17 cellular contexts compared by ENCODE assay signal in the genomic region with DNA sequence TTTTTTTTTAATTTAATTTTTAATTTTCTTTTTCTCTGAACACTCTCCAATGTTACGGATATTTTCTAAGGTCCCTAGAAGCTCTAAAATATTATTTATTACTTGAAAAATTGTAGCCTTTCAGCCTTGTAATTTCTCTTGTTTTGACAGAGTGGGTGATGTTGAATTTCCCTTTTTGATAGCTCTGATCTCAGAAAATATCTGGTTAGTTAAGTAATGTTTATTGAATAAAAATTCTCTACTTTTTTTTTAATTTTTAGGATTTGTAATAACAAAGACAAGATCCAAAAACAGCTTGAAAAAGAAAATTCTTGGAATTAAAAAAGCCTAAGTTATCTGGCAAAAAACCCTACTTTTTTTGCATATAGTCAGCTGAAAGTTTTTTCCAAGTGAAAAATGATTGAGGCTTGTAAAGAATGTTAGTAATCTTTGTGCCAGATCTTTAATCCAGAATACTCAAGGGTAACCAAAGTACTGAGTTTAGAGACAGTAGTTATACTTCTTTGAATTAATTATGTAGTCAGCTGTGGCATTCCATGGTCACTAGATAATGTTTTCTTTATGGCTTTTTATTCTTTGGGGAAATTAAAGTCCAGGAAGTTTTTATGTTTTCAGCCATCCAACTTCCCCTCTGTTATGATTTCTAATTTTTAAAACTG. TPM values are rescaled to one million over a fixed set of nuclear protein-coding genes. Genes with fewer than 3 reads are reported as not detected.
A peak's percentile ranks its signal among the peaks of the same experiment; 100 is the strongest.
DNase-seq lines count a peak whose midpoint lies in the region; ATAC-seq, FAIRE-seq and TF ChIP-seq lines count a peak whose summit lies in the region.
"Had no signal": no experiment of that assay in that cellular context is flagged by ENCODE, and none has a peak within 500 bp of the region (broad histone marks: within the 10 kb centered on the region; RNA-seq: fewer than 3 reads in every experiment).

No MANE protein-coding gene starts in this region.

- H3K4me3 Mint-ChIP-seq in astrocyte (ENCODE audit: unreplicated experiment): no peak overlapping the region
- H3K4me3 Mint-ChIP-seq: CD14-positive monocyte had no signal

- H3K27ac Mint-ChIP-seq in astrocyte (ENCODE audit: unreplicated experiment): no peak overlapping the region
- H3K27ac Mint-ChIP-seq: CD14-positive monocyte had no signal

- H3K4me1 Mint-ChIP-seq in astrocyte (ENCODE audit: low read depth, unreplicated experiment): peaks cover 20% of the 10 kb centered on the region

- peaks cover 2% of the 10 kb centered on the region for H3K36me3 Mint-ChIP-seq in astrocyte (ENCODE audit: low read depth, unreplicated experiment)
- H3K36me3 Mint-ChIP-seq: CD14-positive monocyte had no signal

- no peak overlapping the region for H2AFZ ChIP-seq in astrocyte (ENCODE audit: low read depth, low read length)
- H2AFZ ChIP-seq: hepatocyte had no signal

- H3K79me2 ChIP-seq in astrocyte (ENCODE audit: insufficient read depth, low read length): peaks cover 67% of the 10 kb centered on the region

- H3K4me1 ChIP-seq in astrocyte (ENCODE audit: insufficient read depth, low read length) (peaks cover 5% of the 10 kb centered on the region), heart right ventricle (peaks cover 0 to 40% (median 16%) of the 10 kb centered on the region in 9 donors), small intestine (ENCODE audit: control insufficient read depth in 2 of 2, insufficient read depth in 1 of 2, low read depth in 1 of 2, low read length in 1 of 2) (no peaks in the 10 kb centered on the region)

- peak in 5 of 8 donors; percentile 62 to 82 (median 76) for ATAC-seq in heart right ventricle
- ATAC-seq in sciatic nerve: peak; percentile 91
- no peak for ATAC-seq in GM21390 (IDR thresholded peaks at IDR 0.05; ENCODE audit: unreplicated experiment)

- intact Hi-C loops in heart right ventricle (cut with DNase I) (no loop called here), sciatic nerve (cut with DNase I) (no loop called here)

- FAIRE-seq in astrocyte (lab: Jason Lieb, UNC) (peak; percentile 80), small intestine (lab: Jason Lieb, UNC) (no peak)
- FAIRE-seq: GM12892 had no signal

- H3K36me3 ChIP-seq in astrocyte (ENCODE audit: insufficient read depth, low read length) (no peaks in the 10 kb centered on the region), heart right ventricle (no peaks in the 10 kb centered on the region), small intestine (ENCODE audit: control insufficient read depth in 2 of 2, insufficient read depth in 2 of 2, low read length in 2 of 2) (no peaks in the 10 kb centered on the region)

- H3K4me3 ChIP-seq in astrocyte (ENCODE audit: insufficient read depth, low read depth, low read length) (no peak overlapping the region), heart right ventricle (no peak overlapping the region), small intestine (ENCODE audit: low read depth in 1 of 2, low read length in 2 of 2) (no peak overlapping the region)
- H3K4me3 ChIP-seq: hepatocyte had no signal

- 62 to 76% methylated on average over 1 of the region's 1 CpG for WGBS in heart right ventricle, 2 donors
- WGBS in small intestine, 3 donors: 75 to 100% (median 95%) methylated on average over 1 of the region's 1 CpG

- H3K9ac ChIP-seq in astrocyte (ENCODE audit: low read length): peak overlapping the region; percentile 26

- H3K27me3 ChIP-seq in astrocyte (ENCODE audit: insufficient read depth, low read length) (no peaks in the 10 kb centered on the region), heart right ventricle (no peaks in the 10 kb centered on the region), small intestine (ENCODE audit: control insufficient read depth in 2 of 2, insufficient read depth in 2 of 2, low read length in 2 of 2) (no peaks in the 10 kb centered on the region)
- H3K27me3 ChIP-seq: hepatocyte had no signal

- TF ChIP-seq CTCF in astrocyte (IDR thresholded peaks at IDR 0.05; ENCODE audit: insufficient read depth, low read depth, low read length) (no peak), heart right ventricle (IDR thresholded peaks at IDR 0.05) (no peak)

- peaks cover 7% of the 10 kb centered on the region for H3K9me3 Mint-ChIP-seq in astrocyte (ENCODE audit: unreplicated experiment)

- H3K4me2 ChIP-seq in astrocyte (ENCODE audit: low read length): peak overlapping the region; percentile 49
- H3K4me2 ChIP-seq: hepatocyte had no signal

- H3K9me3 ChIP-seq in astrocyte (ENCODE audit: insufficient read depth, low read depth, low read length) (no peaks in the 10 kb centered on the region), heart right ventricle (peaks cover 0 to 27% (median 13%) of the 10 kb centered on the region in 11 donors), small intestine (ENCODE audit: control insufficient read depth, low read depth) (no peaks in the 10 kb centered on the region)

- in situ Hi-C loops in Caki2 (cut with HindIII; ENCODE audit: low pct_unique_long_range_greater_than_20kb, low sequenced_read_pairs): no loop called here
- in situ Hi-C loops in ACHN (cut with HindIII; ENCODE audit: low pct_ligation_motif_present, low pct_unique_long_range_greater_than_20kb, low sequenced_read_pairs): no loop called here

- peak overlapping the region; percentile 56 for H3K27ac ChIP-seq in astrocyte (ENCODE audit: low read depth, low read length)
- peak overlapping the region in 5 of 10 donors; percentile 13 to 68 (median 46) for H3K27ac ChIP-seq in heart right ventricle
- H3K27ac ChIP-seq in small intestine (ENCODE audit: low read depth in 1 of 2, low read length in 1 of 2): no peak overlapping the region
- H3K27ac ChIP-seq: hepatocyte had no signal

- peaks cover 12% of the 10 kb centered on the region for H4K20me1 ChIP-seq in astrocyte (ENCODE audit: insufficient read depth, low read length)

- DNase-seq in Caki2 (ENCODE audit: low read depth): peak; percentile 25
- peak; percentile 90 for DNase-seq in astrocyte (ENCODE audit: low read depth)
- no peak for DNase-seq in heart right ventricle
- DNase-seq in sciatic nerve (ENCODE audit: low spot score): no peak
- no peak for DNase-seq in ACHN
- no peak for DNase-seq in small intestine
- no peak for DNase-seq in stimulated activated CD4-positive, alpha-beta T cell treated with anti-CD3 and anti-CD28 coated beads, Interleukin-4, amount 100 ng/mL, for 1 hour
- DNase-seq: activated CD8-positive, alpha-beta memory T cell treated with anti-CD3 and anti-CD28 coated beads for 24 hours; activated naive CD4-positive, alpha-beta T cell; central memory CD4-positive, alpha-beta T cell; NCI-H187; NCI-H524 treated with DMSO at 0.1 percent for 48 hours; OCI-M1 had no signal

- no peaks in the 10 kb centered on the region for H3K27me3 Mint-ChIP-seq in astrocyte (ENCODE audit: low read depth, unreplicated experiment)

RNA-seq across cellular contexts. Expression of a gene that starts 26.8 kb away (rescaled TPM):
- 4.7 and 14.8 TPM in 2 replicates for total RNA-seq in Caki2 (2014; rRNA removed; shearing (Covaris generic); ENCODE audit: low replicate concordance)
- total RNA-seq in astrocyte (6.9 and 7.6 TPM in 2 replicates), heart right ventricle (1 to 10 TPM; 4.1 to 7.2 (median 5.0) TPM), sciatic nerve (20.4 TPM)
- polyA plus RNA-seq in heart right ventricle (10 to 100 TPM in 1 of 2 donors, 1 to 10 TPM in 1; 3.7 to 22.9 TPM), small intestine (10 to 100 TPM in 1 of 3 donors, 1 to 10 TPM in 2; 6.4 to 17.7 (median 8.9) TPM)

Comparison
In these comparisons a context has a peak if more than half of its experiments do, and no peak if none do; other contexts are left out.
1. DNase-seq: peak in Caki2 (single experiment) and astrocyte (single experiment); none in heart right ventricle (0 of 2), sciatic nerve (single experiment), ACHN (single experiment), small intestine (single experiment) and stimulated activated CD4-positive, alpha-beta T cell treated with anti-CD3 and anti-CD28 coated beads, Interleukin-4, amount 100 ng/mL, for 1 hour (single experiment).